17 cellular contexts compared by ENCODE assay signal in genomic region chr6:82097676-82098075, GRCh38.
DNase-seq lines count a peak whose midpoint lies in the region; ATAC-seq, FAIRE-seq and TF ChIP-seq lines count a peak whose summit lies in the region.
"Had no signal": no experiment of that assay in that cellular context is flagged by ENCODE, and none has a peak within 500 bp of the region (broad histone marks: within the 10 kb centered on the region; RNA-seq: fewer than 3 reads in every experiment).

No MANE protein-coding gene starts in this region.

- no peak overlapping the region for H3K27ac ChIP-seq in A549

- TF ChIP-seq EP300 in A549 (IDR thresholded peaks at IDR 0.05) = no peak

- ATAC-seq in A549 (no peak), HG03520 (IDR thresholded peaks at IDR 0.05; ENCODE audit: unreplicated experiment) (no peak), GM21360 (IDR thresholded peaks at IDR 0.05; ENCODE audit: unreplicated experiment) (no peak)
- ATAC-seq: K562 had no signal

- DNase-seq in A549 (ENCODE audit: low read depth in 1 of 2, low spot score in 1 of 2) (peak in 1 of 2 experiments; percentile 18), DMS53 treated with DMSO at 0.1 percent for 48 hours (lab: John Stamatoyannopoulos, UW; ENCODE audit: unreplicated experiment) (peak; percentile 87), NCI-H748 (lab: John Stamatoyannopoulos, UW; ENCODE audit: unreplicated experiment) (peak; percentile 72), epithelial cell of esophagus (ENCODE audit: low read depth) (peak; percentile 81), DMS 273 treated with DMSO at 0.1 percent for 48 hours (lab: John Stamatoyannopoulos, UW) (no peak), ecto neural progenitor cell (ENCODE audit: low spot score) (no peak)
- DNase-seq: BE2C, NCI-H1092, NCI-H1694 treated with DMSO at 0.1 percent for 48 hours, NCI-H446 treated with DMSO at 0.1 percent for 48 hours, NCI-H526 treated with DMSO at 0.1 percent for 48 hours had no signal

- WGBS in A549 (ENCODE audit: missing lambda C conversion rate) = 10% methylated on average over 2 of the region's 2 CpGs

- CTCF ChIA-PET in A549 (lab: Yijun Ruan, JAX) = no interaction called here

- POLR2A ChIA-PET in A549 (lab: Yijun Ruan, JAX) = no interaction called here

- FAIRE-seq in A549 (lab: Jason Lieb, UNC) = no peak
- FAIRE-seq: G401.6, GM19239, H1, K562 had no signal

- peaks cover 14% of the 10 kb centered on the region; the same call in 2 of the 3 replicates for H3K4me1 ChIP-seq in A549
- H3K4me1 ChIP-seq: BE2C had no signal

- H3K4me2 ChIP-seq in A549 = peak overlapping the region; percentile 48

- no peak for TF ChIP-seq POLR2A in A549 (IDR thresholded peaks at IDR 0.05; ENCODE audit: low read length)

- H3K4me3 ChIP-seq in A549 (no peak overlapping the region), epithelial cell of esophagus (ENCODE audit: low read length) (no peak overlapping the region)
- H3K4me3 ChIP-seq: K562 had no signal

- TF ChIP-seq CTCF in A549 (IDR thresholded peaks at IDR 0.05) (no peak), epithelial cell of esophagus (IDR thresholded peaks at IDR 0.05; ENCODE audit: insufficient read depth, low read depth, low read length, missing control alignments) (no peak)

- TF ChIP-seq RAD21 in A549 (conservative IDR thresholded peaks at IDR 0.05 in 1 of 2, IDR thresholded peaks at IDR 0.05 in 1 of 2) = no peak

- no peaks in the 10 kb centered on the region; the same call in 2 of the 3 replicates for H3K9me3 ChIP-seq in A549
- H3K9me3 ChIP-seq: BE2C had no signal

TF ChIP-seq in A549, 52 proteins besides CTCF, POLR2A, EP300 and RAD21:
- TF ChIP-seq KDM5A (IDR thresholded peaks at IDR 0.05) = no peak
- TF ChIP-seq USF2 (IDR thresholded peaks at IDR 0.05) = no peak
- TF ChIP-seq PBX3 (IDR thresholded peaks at IDR 0.05) = no peak
- TF ChIP-seq FOSL2 (IDR thresholded peaks at IDR 0.05) = peak; percentile 65
- peak; percentile 80 for TF ChIP-seq FOSL2 (CRISPR knock-in tag; IDR thresholded peaks at IDR 0.05)
- peak; percentile 72 for TF ChIP-seq JUNB (IDR thresholded peaks at IDR 0.05)
- TF ChIP-seq CHD2 (IDR thresholded peaks at IDR 0.05; ENCODE audit: low read length, partially characterized antibody) = no peak
- no peak for TF ChIP-seq RARB (CRISPR knock-in tag; IDR thresholded peaks at IDR 0.05)
- TF ChIP-seq MYC (IDR thresholded peaks at IDR 0.05; ENCODE audit: borderline replicate concordance, low read length) = no peak
- no peak for TF ChIP-seq NR3C1 (IDR thresholded peaks at IDR 0.05)
- no peak for TF ChIP-seq RFX5 (IDR thresholded peaks at IDR 0.05)
- TF ChIP-seq GATA3 (IDR thresholded peaks at IDR 0.05; ENCODE audit: borderline replicate concordance) = 0 out of 2 replicates have a peak, but pooled peaks have one; percentile 14
- no peak for TF ChIP-seq MAZ (IDR thresholded peaks at IDR 0.05; ENCODE audit: borderline replicate concordance, low read depth, low read length)
- no peak for TF ChIP-seq SMC3 (IDR thresholded peaks at IDR 0.05)
- no peak for TF ChIP-seq PHF8 (IDR thresholded peaks at IDR 0.05; ENCODE audit: borderline replicate concordance, low read depth)
- TF ChIP-seq MAFK (IDR thresholded peaks at IDR 0.05; ENCODE audit: partially characterized antibody) = no peak
- TF ChIP-seq HEYL (CRISPR knock-in tag; IDR thresholded peaks at IDR 0.05) = no peak
- no peak for TF ChIP-seq ZSCAN20 (CRISPR knock-in tag; IDR thresholded peaks at IDR 0.05)
- 0 out of 4 replicates have a peak, but pooled peaks of 1 of the 2 experiments have one; percentile 7 for TF ChIP-seq CEBPB (IDR thresholded peaks at IDR 0.05)

Comparison
In these comparisons a context has a peak if more than half of its experiments do, and no peak if none do; other contexts are left out.
1. DNase-seq: peak in DMS53 treated with DMSO at 0.1 percent for 48 hours (single experiment), NCI-H748 (single experiment) and epithelial cell of esophagus (single experiment); none in DMS 273 treated with DMSO at 0.1 percent for 48 hours (single experiment) and ecto neural progenitor cell (single experiment).